8 cellular contexts compared by ENCODE assay signal in the genomic region with DNA sequence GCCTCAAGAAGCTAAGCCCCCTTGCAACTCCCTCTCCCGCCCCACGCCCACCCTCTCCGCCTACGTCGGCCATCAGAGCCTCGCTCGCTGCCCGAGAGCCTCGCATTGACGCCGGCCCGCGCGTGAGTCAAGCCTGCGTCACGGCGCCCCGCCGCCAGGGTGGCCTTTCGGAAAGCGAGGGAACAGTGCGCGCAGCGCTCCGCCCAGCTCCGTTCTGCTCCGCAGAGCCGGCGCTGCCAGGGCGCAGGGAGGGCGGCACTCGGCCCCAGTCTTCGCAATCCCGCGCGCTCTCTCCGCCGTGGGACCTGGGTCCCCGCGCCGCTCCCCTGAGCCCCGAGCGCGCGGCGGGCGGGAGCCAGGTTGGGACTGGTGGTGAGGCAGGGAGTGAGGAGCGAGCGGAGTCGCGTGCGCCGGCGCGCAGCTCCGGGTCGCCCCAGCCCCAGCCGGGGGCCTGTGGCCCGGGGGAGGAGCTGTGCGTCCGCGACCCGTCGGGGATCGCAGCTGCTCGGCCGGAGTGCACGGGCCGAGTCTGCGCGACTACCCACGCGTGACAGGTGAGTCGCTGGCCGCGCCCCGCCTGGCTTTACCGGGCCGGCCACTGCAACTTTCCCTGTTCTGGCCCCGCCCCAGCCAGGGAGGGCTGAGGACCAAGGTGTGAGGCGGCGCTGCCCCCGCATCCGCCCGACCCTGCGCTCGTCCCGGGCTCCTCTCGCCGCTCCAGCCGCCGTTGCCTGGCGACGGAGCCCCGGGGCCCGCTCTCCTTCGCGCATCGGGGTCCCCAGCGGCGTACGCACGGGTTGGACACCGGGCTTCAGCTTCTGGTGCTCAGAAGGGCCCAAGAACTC. TPM values are rescaled to one million over a fixed set of nuclear protein-coding genes. Genes with fewer than 3 reads are reported as not detected.
DNase-seq lines count a peak whose midpoint lies in the region; ATAC-seq and TF ChIP-seq lines count a peak whose summit lies in the region.

A gene (plus strand): TSS at position 165 of the 845 bp plus-strand sequence. CDS start 16,436 bp downstream, outside the sequence.

- H3K27me3 ChIP-seq in stomach = peaks cover 14 to 99% (median 56%) of the 10 kb centered on the region in 3 donors

- H3K4me3 Mint-ChIP-seq in brain = peak within 1 kb of the TSS; percentile 74 to 78 (median 76)

- peak; percentile 44 for DNase-seq in ELF-1 (ENCODE audit: low read depth, low spot score)
- DNase-seq in NCI-H2196 (lab: John Stamatoyannopoulos, UW; ENCODE audit: unreplicated experiment) = peak; percentile 78
- DNase-seq in kidney tubule cell (ENCODE audit: low spot score) = peak; percentile 80
- no peak for DNase-seq in stomach
- DNase-seq in RKO (ENCODE audit: low spot score) = no peak

- no peak for TF ChIP-seq EP300 in stomach (IDR thresholded peaks at IDR 0.05)

- peaks cover 0 to 4% (median 0%) of the 10 kb centered on the region in 5 experiments for H3K9me3 Mint-ChIP-seq in brain

- peaks cover 40% of the 10 kb centered on the region for H3K4me1 Mint-ChIP-seq in brain

- TF ChIP-seq POLR2A in stomach (IDR thresholded peaks at IDR 0.05) = no peak

- no peak within 1 kb of the TSS for H3K27ac ChIP-seq in stomach

- H3K27ac Mint-ChIP-seq in brain = peak within 1 kb of the TSS in 2 of 5 experiments; percentile 50 to 61

- peaks cover 8 to 18% (median 15%) of the 10 kb centered on the region in 4 donors for H3K4me1 ChIP-seq in stomach

- 1 to 4% (median 3%) methylated on average over 41 to 104 of the region's 104 CpGs for WGBS in stomach, 5 donors

- H3K36me3 ChIP-seq in stomach = no peaks in the 10 kb centered on the region

- H3K27me3 Mint-ChIP-seq in brain = peaks cover 57% of the 10 kb centered on the region

- TF ChIP-seq CTCF in brain (conservative IDR thresholded peaks at IDR 0.05) (peak in 1 of 2 experiments; percentile 45), stomach (IDR thresholded peaks at IDR 0.05) (no peak)

- intact Hi-C loops in stomach (cut with DNase I; ENCODE audit: low total_unique reads) = no loop called here

- H3K9me3 ChIP-seq in stomach = no peaks in the 10 kb centered on the region

- no peak for ATAC-seq in GM19023 (IDR thresholded peaks at IDR 0.05; ENCODE audit: unreplicated experiment)
- ATAC-seq in GM21529 (IDR thresholded peaks at IDR 0.05; ENCODE audit: unreplicated experiment) = no peak

- H3K4me3 ChIP-seq in stomach = peak within 1 kb of the TSS; percentile 7 to 41 (median 26)

- no peaks in the 10 kb centered on the region for H3K36me3 Mint-ChIP-seq in brain

RNA-seq across cellular contexts. Expression of the gene that starts here (rescaled TPM):
- polyA plus RNA-seq in brain (ENCODE audit: insufficient read depth, low read depth, low replicate concordance) (32.8 TPM), stomach (under 1 TPM in 2 of 3 donors, not detected in 1; 0.08 to 0.12 TPM)
- under 1 TPM in 3 of 5 donors, not detected in 2; 0.14 to 0.37 (median 0.29) TPM for total RNA-seq in stomach

Comparison
In these comparisons a context has a peak if more than half of its experiments do, and no peak if none do; other contexts are left out.
1. RNA of the gene that starts here (polyA plus RNA-seq): 32.8 TPM in brain (single experiment); 0.08 to 0.12 TPM in stomach; every median in the first group is over 10 times any median in the second.
2. DNase-seq: peak in ELF-1 (single experiment), NCI-H2196 (single experiment) and kidney tubule cell (single experiment); none in stomach (single experiment) and RKO (single experiment).